1 cellular context compared by ENCODE assay signal in the genomic region with DNA sequence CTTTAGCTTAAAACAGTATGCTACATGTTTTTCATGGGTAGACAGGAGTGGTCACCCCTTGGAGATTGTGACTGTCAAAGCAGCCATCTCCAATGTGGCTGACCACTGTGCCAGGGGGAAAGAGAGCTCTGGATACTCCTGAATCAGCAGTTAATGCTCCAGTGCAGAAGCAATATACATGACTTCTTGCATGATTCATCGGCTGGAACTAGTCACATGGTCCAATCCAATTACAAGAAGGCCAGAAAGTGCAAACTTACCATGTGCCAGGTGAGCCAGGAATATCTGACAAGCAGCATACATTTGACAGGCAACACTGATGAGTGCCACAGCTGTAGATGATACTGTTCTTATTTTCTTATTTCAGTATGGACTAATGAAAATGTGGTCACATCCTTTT.
TF ChIP-seq lines count a peak whose summit lies in the region.

No MANE protein-coding gene starts in this region.

TF ChIP-seq in GM23338, 12 proteins besides CTCF, POLR2A, EP300 and RAD21 (continued from another document):
- TF ChIP-seq, protein P1, sequence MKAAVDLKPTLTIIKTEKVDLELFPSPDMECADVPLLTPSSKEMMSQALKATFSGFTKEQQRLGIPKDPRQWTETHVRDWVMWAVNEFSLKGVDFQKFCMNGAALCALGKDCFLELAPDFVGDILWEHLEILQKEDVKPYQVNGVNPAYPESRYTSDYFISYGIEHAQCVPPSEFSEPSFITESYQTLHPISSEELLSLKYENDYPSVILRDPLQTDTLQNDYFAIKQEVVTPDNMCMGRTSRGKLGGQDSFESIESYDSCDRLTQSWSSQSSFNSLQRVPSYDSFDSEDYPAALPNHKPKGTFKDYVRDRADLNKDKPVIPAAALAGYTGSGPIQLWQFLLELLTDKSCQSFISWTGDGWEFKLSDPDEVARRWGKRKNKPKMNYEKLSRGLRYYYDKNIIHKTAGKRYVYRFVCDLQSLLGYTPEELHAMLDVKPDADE (IDR thresholded peaks at IDR 0.05), result no peak
- no peak for TF ChIP-seq ZNF114 (CRISPR knock-in tag; IDR thresholded peaks at IDR 0.05)
- TF ChIP-seq POLR2AphosphoS5 (IDR thresholded peaks at IDR 0.05; ENCODE audit: low read depth), result no peak
- TF ChIP-seq, protein P2, sequence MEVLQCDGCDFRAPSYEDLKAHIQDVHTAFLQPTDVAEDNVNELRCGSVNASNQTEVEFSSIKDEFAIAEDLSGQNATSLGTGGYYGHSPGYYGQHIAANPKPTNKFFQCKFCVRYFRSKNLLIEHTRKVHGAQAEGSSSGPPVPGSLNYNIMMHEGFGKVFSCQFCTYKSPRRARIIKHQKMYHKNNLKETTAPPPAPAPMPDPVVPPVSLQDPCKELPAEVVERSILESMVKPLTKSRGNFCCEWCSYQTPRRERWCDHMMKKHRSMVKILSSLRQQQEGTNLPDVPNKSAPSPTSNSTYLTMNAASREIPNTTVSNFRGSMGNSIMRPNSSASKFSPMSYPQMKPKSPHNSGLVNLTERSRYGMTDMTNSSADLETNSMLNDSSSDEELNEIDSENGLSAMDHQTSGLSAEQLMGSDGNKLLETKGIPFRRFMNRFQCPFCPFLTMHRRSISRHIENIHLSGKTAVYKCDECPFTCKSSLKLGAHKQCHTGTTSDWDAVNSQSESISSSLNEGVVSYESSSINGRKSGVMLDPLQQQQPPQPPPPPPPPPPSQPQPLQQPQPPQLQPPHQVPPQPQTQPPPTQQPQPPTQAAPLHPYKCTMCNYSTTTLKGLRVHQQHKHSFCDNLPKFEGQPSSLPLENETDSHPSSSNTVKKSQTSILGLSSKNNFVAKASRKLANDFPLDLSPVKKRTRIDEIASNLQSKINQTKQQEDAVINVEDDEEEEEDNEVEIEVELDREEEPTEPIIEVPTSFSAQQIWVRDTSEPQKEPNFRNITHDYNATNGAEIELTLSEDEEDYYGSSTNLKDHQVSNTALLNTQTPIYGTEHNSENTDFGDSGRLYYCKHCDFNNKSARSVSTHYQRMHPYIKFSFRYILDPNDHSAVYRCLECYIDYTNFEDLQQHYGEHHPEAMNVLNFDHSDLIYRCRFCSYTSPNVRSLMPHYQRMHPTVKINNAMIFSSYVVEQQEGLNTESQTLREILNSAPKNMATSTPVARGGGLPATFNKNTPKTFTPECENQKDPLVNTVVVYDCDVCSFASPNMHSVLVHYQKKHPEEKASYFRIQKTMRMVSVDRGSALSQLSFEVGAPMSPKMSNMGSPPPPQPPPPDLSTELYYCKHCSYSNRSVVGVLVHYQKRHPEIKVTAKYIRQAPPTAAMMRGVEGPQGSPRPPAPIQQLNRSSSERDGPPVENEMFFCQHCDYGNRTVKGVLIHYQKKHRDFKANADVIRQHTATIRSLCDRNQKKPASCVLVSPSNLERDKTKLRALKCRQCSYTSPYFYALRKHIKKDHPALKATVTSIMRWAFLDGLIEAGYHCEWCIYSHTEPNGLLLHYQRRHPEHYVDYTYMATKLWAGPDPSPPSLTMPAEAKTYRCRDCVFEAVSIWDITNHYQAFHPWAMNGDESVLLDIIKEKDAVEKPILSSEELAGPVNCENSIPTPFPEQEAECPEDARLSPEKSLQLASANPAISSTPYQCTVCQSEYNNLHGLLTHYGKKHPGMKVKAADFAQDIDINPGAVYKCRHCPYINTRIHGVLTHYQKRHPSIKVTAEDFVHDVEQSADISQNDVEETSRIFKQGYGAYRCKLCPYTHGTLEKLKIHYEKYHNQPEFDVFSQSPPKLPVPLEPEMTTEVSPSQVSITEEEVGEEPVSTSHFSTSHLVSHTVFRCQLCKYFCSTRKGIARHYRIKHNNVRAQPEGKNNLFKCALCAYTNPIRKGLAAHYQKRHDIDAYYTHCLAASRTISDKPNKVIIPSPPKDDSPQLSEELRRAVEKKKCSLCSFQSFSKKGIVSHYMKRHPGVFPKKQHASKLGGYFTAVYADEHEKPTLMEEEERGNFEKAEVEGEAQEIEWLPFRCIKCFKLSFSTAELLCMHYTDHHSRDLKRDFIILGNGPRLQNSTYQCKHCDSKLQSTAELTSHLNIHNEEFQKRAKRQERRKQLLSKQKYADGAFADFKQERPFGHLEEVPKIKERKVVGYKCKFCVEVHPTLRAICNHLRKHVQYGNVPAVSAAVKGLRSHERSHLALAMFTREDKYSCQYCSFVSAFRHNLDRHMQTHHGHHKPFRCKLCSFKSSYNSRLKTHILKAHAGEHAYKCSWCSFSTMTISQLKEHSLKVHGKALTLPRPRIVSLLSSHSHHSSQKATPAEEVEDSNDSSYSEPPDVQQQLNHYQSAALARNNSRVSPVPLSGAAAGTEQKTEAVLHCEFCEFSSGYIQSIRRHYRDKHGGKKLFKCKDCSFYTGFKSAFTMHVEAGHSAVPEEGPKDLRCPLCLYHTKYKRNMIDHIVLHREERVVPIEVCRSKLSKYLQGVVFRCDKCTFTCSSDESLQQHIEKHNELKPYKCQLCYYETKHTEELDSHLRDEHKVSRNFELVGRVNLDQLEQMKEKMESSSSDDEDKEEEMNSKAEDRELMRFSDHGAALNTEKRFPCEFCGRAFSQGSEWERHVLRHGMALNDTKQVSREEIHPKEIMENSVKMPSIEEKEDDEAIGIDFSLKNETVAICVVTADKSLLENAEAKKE (CRISPR knock-in tag; IDR thresholded peaks at IDR 0.05), result no peak
